In the genomic region with DNA sequence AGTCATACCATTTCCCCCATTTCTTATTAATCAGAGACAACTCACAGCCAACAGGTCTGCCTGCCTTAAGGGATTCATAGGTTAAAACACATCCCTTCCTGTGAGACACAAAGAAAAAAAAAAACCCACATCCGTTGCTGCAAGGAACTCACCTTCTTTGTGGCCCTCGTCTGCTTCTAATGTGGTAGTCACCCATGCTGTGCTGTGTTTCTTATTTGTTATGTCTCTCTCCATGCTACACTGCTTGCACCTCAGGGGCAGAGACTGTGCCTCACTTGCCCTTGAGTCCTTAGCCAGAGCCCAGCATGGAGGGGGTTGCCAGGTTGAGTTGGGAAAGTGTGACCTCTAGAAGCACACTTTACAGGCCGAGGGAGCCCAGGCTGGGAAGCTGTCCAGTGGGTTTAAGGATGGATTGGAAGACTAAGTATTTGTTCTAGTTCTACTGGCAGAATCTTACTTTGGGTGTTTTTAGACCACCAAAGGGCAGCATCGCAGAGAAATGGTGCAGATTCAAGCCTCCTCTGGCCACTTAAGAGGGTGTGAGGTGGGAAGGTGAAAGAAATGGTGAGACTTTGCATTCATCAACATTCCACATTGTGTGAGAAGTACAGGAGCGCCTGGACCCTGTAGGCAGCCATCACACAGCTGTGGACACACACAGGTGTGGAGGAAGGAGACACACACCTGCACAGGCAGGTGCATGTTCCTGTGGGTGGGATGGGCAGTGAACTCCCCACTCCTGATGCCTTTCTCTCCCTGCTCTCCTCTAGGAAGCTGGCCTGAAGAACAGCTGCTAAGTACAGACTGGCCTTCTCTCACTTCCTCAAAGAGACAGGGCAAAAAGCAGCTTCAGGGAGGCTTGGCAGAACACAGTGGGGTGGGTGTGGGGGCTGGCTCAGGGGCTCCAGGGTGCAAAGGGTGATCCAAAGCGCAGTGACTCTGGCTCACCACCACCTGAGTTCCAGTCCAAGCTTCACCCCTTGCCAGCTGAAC, we compare ENCODE assay signal across 1 cellular context.
TF ChIP-seq lines count a peak whose summit lies in the region.

No MANE protein-coding gene starts in this region.

TF ChIP-seq in HepG2, 621 proteins besides CTCF, POLR2A, EP300 and RAD21:
- no peak for TF ChIP-seq JDP2 (CRISPR knock-in tag; IDR thresholded peaks at IDR 0.05; ENCODE audit: borderline replicate concordance)
- no peak for TF ChIP-seq KMT2B (CRISPR knock-in tag; IDR thresholded peaks at IDR 0.05)
- no peak for TF ChIP-seq SP4 (CRISPR knock-in tag; IDR thresholded peaks at IDR 0.05)
- TF ChIP-seq ZNF549 (CRISPR knock-in tag; IDR thresholded peaks at IDR 0.05) = no peak
- no peak for TF ChIP-seq TAF1 (CRISPR knock-in tag; IDR thresholded peaks at IDR 0.05)
- no peak for TF ChIP-seq ZFP36L2 (CRISPR knock-in tag; IDR thresholded peaks at IDR 0.05)
- no peak for TF ChIP-seq ZNF317 (CRISPR knock-in tag; IDR thresholded peaks at IDR 0.05)
- no peak for TF ChIP-seq ZNF264 (CRISPR knock-in tag; IDR thresholded peaks at IDR 0.05)
- no peak for TF ChIP-seq TEAD2 (CRISPR knock-in tag; IDR thresholded peaks at IDR 0.05)
- TF ChIP-seq ZNF496 (CRISPR knock-in tag; IDR thresholded peaks at IDR 0.05; ENCODE audit: insufficient replicate concordance) = no peak
